16 cellular contexts compared by ENCODE assay signal in genomic region chr5:4212981-4213819, GRCh38.
DNase-seq lines count a peak whose midpoint lies in the region; ATAC-seq, FAIRE-seq and TF ChIP-seq lines count a peak whose summit lies in the region.
"Had no signal": no experiment of that assay in that cellular context is flagged by ENCODE, and none has a peak within 500 bp of the region (broad histone marks: within the 10 kb centered on the region; RNA-seq: fewer than 3 reads in every experiment).

No MANE protein-coding gene starts in this region.

- H4K8ac ChIP-seq in H1 (ENCODE audit: extremely low read depth, insufficient read depth, low read length), result no peak overlapping the region
- H4K8ac ChIP-seq in mesendoderm (ENCODE audit: low read depth, low read length), result no peak overlapping the region

- H3K9ac ChIP-seq in H1 (replicated peaks in 1 of 4; ENCODE audit: extremely low read depth in 1 of 4, low read depth in 3 of 4, low read length in 3 of 4), result no peak overlapping the region
- no peak overlapping the region for H3K9ac ChIP-seq in mesendoderm (ENCODE audit: low read length)

- no peak overlapping the region for H4K91ac ChIP-seq in H1 (replicated peaks; ENCODE audit: insufficient read length, low read length)

- no peak overlapping the region for H2BK12ac ChIP-seq in H1 (ENCODE audit: low read depth, low read length)

- H4K20me1 ChIP-seq in H1 (replicated peaks in 1 of 2; ENCODE audit: control insufficient read depth in 1 of 2, insufficient read depth in 2 of 2, low read length in 2 of 2), result no peaks in the 10 kb centered on the region

- H2BK5ac ChIP-seq in H1 (ENCODE audit: low read depth, low read length), result no peak overlapping the region
- H2BK5ac ChIP-seq in mesendoderm (ENCODE audit: low read length), result no peak overlapping the region

- H3K27me3 ChIP-seq in H1 (replicated peaks in 1 of 4; ENCODE audit: control insufficient read depth in 3 of 4, extremely low read depth in 1 of 4, insufficient read depth in 3 of 4, low read length in 3 of 4) (peaks cover 0 to 9% (median 0%) of the 10 kb centered on the region in 4 experiments; a peak in 2 of 7 replicates), mesendoderm (ENCODE audit: insufficient read depth, low read length, poor library complexity) (no peaks in the 10 kb centered on the region), upper lobe of left lung (no peaks in the 10 kb centered on the region), foreskin keratinocyte (no peaks in the 10 kb centered on the region)

- no peak overlapping the region for H3K56ac ChIP-seq in H1 (replicated peaks; ENCODE audit: insufficient read length, low read depth, low read length)
- no peak overlapping the region for H3K56ac ChIP-seq in mesendoderm (ENCODE audit: low read length)

- H4K5ac ChIP-seq in H1 (ENCODE audit: insufficient read length, low read depth, low read length), result no peak overlapping the region
- no peak overlapping the region for H4K5ac ChIP-seq in mesendoderm (ENCODE audit: low read length)

- peak overlapping the region; percentile 34 for H3K18ac ChIP-seq in H1 (ENCODE audit: extremely low read depth, low read length)
- H3K18ac ChIP-seq in mesendoderm (ENCODE audit: low read length), result no peak overlapping the region

- H3K23me2 ChIP-seq in H1 (ENCODE audit: low read depth, low read length), result no peaks in the 10 kb centered on the region; the same call in 1 of the 2 replicates

- no peak overlapping the region for H2AFZ ChIP-seq in H1 (ENCODE audit: low read length)

- H3K79me2 ChIP-seq in H1 (ENCODE audit: control insufficient read depth in 1 of 2, insufficient read depth in 2 of 2, low read length in 2 of 2) (no peaks in the 10 kb centered on the region), mesendoderm (ENCODE audit: control insufficient read depth, insufficient read depth, low read length) (no peaks in the 10 kb centered on the region)

- peak overlapping the region in 1 of 4 experiments; percentile 33; a peak in 2 of 8 replicates for H3K4me3 ChIP-seq in H1 (ENCODE audit: extremely low read depth in 1 of 4, insufficient read depth in 2 of 4, low read depth in 3 of 4, low read length in 4 of 4)
- H3K4me3 ChIP-seq in mesendoderm (ENCODE audit: low read length), result no peak overlapping the region
- no peak overlapping the region for H3K4me3 ChIP-seq in upper lobe of left lung

- 0 out of 4 replicates have a peak, but pooled peaks cover 0 to 4% of the 10 kb centered on the region in 2 experiments for H3K9me3 ChIP-seq in H1 (ENCODE audit: insufficient read depth in 2 of 2, low read depth in 1 of 2, low read length in 1 of 2)
- H3K9me3 ChIP-seq in upper lobe of left lung, result no peaks in the 10 kb centered on the region

- H2AK5ac ChIP-seq in H1 (ENCODE audit: low read depth, low read length) (no peak overlapping the region), mesendoderm (ENCODE audit: low read length) (no peak overlapping the region)

- H3K79me1 ChIP-seq in H1 (ENCODE audit: low read depth, low read length) (no peaks in the 10 kb centered on the region), mesendoderm (ENCODE audit: low read length) (no peaks in the 10 kb centered on the region)

- 22% methylated on average over 9 of the region's 9 CpGs; no CpG with 5 or more reads in 1 of the 2 experiments for WGBS in H1 (ENCODE audit: extremely low coverage in 1 of 2, insufficient coverage in 1 of 2, insufficient read length in 1 of 2, insufficient replicate concordance in 2 of 2, low coverage in 1 of 2, low lambda C conversion rate in 2 of 2, missing lambda C conversion rate in 1 of 2), 2 experiments
- WGBS in mesendoderm (ENCODE audit: extremely low coverage, insufficient coverage, low lambda C conversion rate), result no CpG with 5 or more reads among the region's 9 CpGs
- 46 to 50% methylated on average over 9 of the region's 9 CpGs for WGBS in upper lobe of left lung, 2 donors

- H3K14ac ChIP-seq in H1 (ENCODE audit: insufficient read length), result no peak overlapping the region

- H3K36me3 ChIP-seq in H1 (ENCODE audit: control insufficient read depth in 2 of 4, insufficient read depth in 4 of 4, low read length in 3 of 4) (no peaks in the 10 kb centered on the region), mesendoderm (ENCODE audit: control insufficient read depth, insufficient read depth, low read length) (no peaks in the 10 kb centered on the region), upper lobe of left lung (no peaks in the 10 kb centered on the region)

- H3K23ac ChIP-seq in H1 (ENCODE audit: insufficient read length) (no peak overlapping the region), mesendoderm (ENCODE audit: low read length) (no peak overlapping the region)

- H3K4me1 ChIP-seq in H1 (replicated peaks in 1 of 4; ENCODE audit: control insufficient read depth in 3 of 4, insufficient read depth in 4 of 4, low read length in 3 of 4) (peaks cover 4 to 17% (median 15%) of the 10 kb centered on the region in 4 experiments), mesendoderm (ENCODE audit: control insufficient read depth, low read depth, low read length) (peaks cover 17% of the 10 kb centered on the region), upper lobe of left lung (no peaks in the 10 kb centered on the region), foreskin keratinocyte (no peaks in the 10 kb centered on the region)

- FAIRE-seq in H1 (lab: Jason Lieb, UNC), result peak; percentile 32
- FAIRE-seq: GM19239 had no signal

- TF ChIP-seq EP300 in H1 (IDR thresholded peaks at IDR 0.05; ENCODE audit: borderline replicate concordance in 1 of 2, low read depth in 2 of 2, low read length in 2 of 2) (no peak), upper lobe of left lung (IDR thresholded peaks at IDR 0.05) (no peak)

- TF ChIP-seq RAD21 in H1 (IDR thresholded peaks at IDR 0.05 in 1 of 2, conservative IDR thresholded peaks at IDR 0.05 in 1 of 2; ENCODE audit: low read depth in 2 of 2, low read length in 2 of 2), result no peak

- CTCF ChIA-PET in H1 (lab: Charles Lee; ENCODE audit: partially characterized antibody), result interaction anchor here (0.7 to 1.5 kb wide), 2 partner anchors 16 to 1789 kb away, joined by 3 read pairs; no protein-coding TSS in a partner anchor

- TF ChIP-seq POLR2A in H1 (IDR thresholded peaks at IDR 0.05; ENCODE audit: control extremely low read depth in 1 of 2, low read depth in 2 of 2, low read length in 2 of 2) (no peak), upper lobe of left lung (IDR thresholded peaks at IDR 0.05) (no peak)

- H3K4ac ChIP-seq in H1 (replicated peaks; ENCODE audit: insufficient read length, low read depth, low read length) (no peak overlapping the region), mesendoderm (ENCODE audit: low read depth, low read length) (no peak overlapping the region)

- H2BK20ac ChIP-seq in H1 (ENCODE audit: low read length), result 0 out of 2 replicates have a peak overlapping the region, but pooled peaks have one; percentile 35

- POLR2A ChIA-PET in H1 (lab: Charles Lee; ENCODE audit: partially characterized antibody), result no interaction called here

- no peak overlapping the region for H3K27ac ChIP-seq in H1 (ENCODE audit: low read depth, low read length)
- H3K27ac ChIP-seq in mesendoderm (ENCODE audit: low read depth, low read length), result peak overlapping the region; percentile 2
- no peak overlapping the region for H3K27ac ChIP-seq in upper lobe of left lung
- H3K27ac ChIP-seq in foreskin keratinocyte, result no peak overlapping the region
- H3K27ac ChIP-seq: C4-2B had no signal

- H2BK120ac ChIP-seq in H1 (replicated peaks; ENCODE audit: low read depth, low read length) (no peak overlapping the region), mesendoderm (ENCODE audit: low read depth, low read length) (no peak overlapping the region)

- peak overlapping the region; percentile 38 to 43 for H3K4me2 ChIP-seq in H1 (ENCODE audit: insufficient read depth in 1 of 2, low read depth in 2 of 2, low read length in 2 of 2)
- no peak overlapping the region for H3K4me2 ChIP-seq in mesendoderm (ENCODE audit: low read length)

- no peak for ATAC-seq in upper lobe of left lung (ENCODE audit: low FRiP score in 2 of 2)
- ATAC-seq in HG03378 (IDR thresholded peaks at IDR 0.05; ENCODE audit: unreplicated experiment), result no peak
- ATAC-seq in foreskin keratinocyte, result no peak
- ATAC-seq: HCT116 had no signal

- no peak for TF ChIP-seq CTCF in H1 (IDR thresholded peaks at IDR 0.05; ENCODE audit: control extremely low read depth in 1 of 3, insufficient read depth in 1 of 3, low read depth in 1 of 3, low read length in 3 of 3)
- TF ChIP-seq CTCF in upper lobe of left lung (IDR thresholded peaks at IDR 0.05), result no peak
- TF ChIP-seq CTCF in foreskin keratinocyte (conservative IDR thresholded peaks at IDR 0.05), result no peak

- DNase-seq in ELF-1 (ENCODE audit: low read depth, low spot score) (peak; percentile 78), NCI-H524 (lab: John Stamatoyannopoulos, UW) (peak; percentile 64 to 81), H1 (ENCODE audit: low read depth in 1 of 2, low spot score in 2 of 2) (peak in 1 of 2 experiments; percentile 47), mesendoderm (peak; percentile 91), upper lobe of left lung (no peak), NCI-H128 (lab: John Stamatoyannopoulos, UW; ENCODE audit: unreplicated experiment) (no peak), foreskin keratinocyte (no peak)
- DNase-seq: DMS153, NCI-H1436, NCI-H2029, NCI-H526, SIG-M5 had no signal

- H2BK15ac ChIP-seq in H1 (ENCODE audit: low read length) (no peak overlapping the region; the same call in 1 of the 2 replicates), mesendoderm (replicated peaks; ENCODE audit: low read depth) (no peak overlapping the region)

TF ChIP-seq in H1, 55 proteins besides CTCF, POLR2A, EP300 and RAD21 (continues in another document):
- TF ChIP-seq TAF7 (optimal IDR thresholded peaks at IDR 0.05; ENCODE audit: borderline replicate concordance, low read depth, low read length), result no peak
- 0 out of 4 replicates have a peak, but pooled peaks of 1 of the 2 experiments have one; percentile 30 for TF ChIP-seq HDAC2 (IDR thresholded peaks at IDR 0.05; ENCODE audit: borderline replicate concordance in 1 of 2, low read depth in 2 of 2, low read length in 2 of 2)
- TF ChIP-seq, protein P1, sequence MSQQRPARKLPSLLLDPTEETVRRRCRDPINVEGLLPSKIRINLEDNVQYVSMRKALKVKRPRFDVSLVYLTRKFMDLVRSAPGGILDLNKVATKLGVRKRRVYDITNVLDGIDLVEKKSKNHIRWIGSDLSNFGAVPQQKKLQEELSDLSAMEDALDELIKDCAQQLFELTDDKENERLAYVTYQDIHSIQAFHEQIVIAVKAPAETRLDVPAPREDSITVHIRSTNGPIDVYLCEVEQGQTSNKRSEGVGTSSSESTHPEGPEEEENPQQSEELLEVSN (IDR thresholded peaks at IDR 0.05), result peak; percentile 29; the same call in 1 of the 2 replicates
- TF ChIP-seq GTF2F1 (IDR thresholded peaks at IDR 0.05; ENCODE audit: borderline replicate concordance, low read depth, low read length), result no peak
- TF ChIP-seq ASH2L (IDR thresholded peaks at IDR 0.05; ENCODE audit: low read length), result no peak
- TF ChIP-seq SP1 (IDR thresholded peaks at IDR 0.05; ENCODE audit: low read depth, low read length), result 0 out of 2 replicates have a peak, but pooled peaks have one; percentile 26
- TF ChIP-seq PHF8 (conservative IDR thresholded peaks at IDR 0.05; ENCODE audit: low read depth, low read length), result no peak

Comparison
In these comparisons a context has a peak if more than half of its experiments do, and no peak if none do; other contexts are left out.
1. DNase-seq: peak in ELF-1 (single experiment), NCI-H524 (2 of 2) and mesendoderm (single experiment); none in upper lobe of left lung (0 of 2), NCI-H128 (single experiment) and foreskin keratinocyte (0 of 2).